In the genomic region with DNA sequence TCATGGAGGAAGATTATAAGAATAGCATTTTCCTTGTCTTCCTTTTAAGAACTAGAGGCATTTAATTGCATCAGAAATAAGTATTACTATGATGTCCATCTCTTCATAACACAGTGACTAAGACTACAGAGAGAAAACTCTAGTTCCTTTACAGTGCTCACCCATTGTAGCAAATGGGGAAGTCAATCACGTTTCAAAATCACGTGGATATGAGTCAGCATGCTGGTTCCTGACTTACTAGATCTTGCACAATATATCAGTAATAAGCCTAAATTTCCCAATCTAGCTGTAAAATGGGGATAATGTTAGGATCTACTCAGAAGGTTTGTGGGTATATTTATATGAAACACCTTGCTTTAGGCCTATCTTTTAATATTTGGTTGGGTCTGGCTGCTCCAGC, we compare ENCODE assay signal across 10 cellular contexts.
A peak's percentile ranks its signal among the peaks of the same experiment; 100 is the strongest.
DNase-seq lines count a peak whose midpoint lies in the region; ATAC-seq, FAIRE-seq and TF ChIP-seq lines count a peak whose summit lies in the region.
"Had no signal": no experiment of that assay in that cellular context is flagged by ENCODE, and none has a peak within 500 bp of the region (broad histone marks: within the 10 kb centered on the region; RNA-seq: fewer than 3 reads in every experiment).

No MANE protein-coding gene starts in this region.

- no peak overlapping the region for H3K27ac ChIP-seq in kidney (ENCODE audit: low read depth in 2 of 2, low read length in 2 of 2)
- H3K27ac ChIP-seq: KMS-11, ovary had no signal

- H3K9me3 ChIP-seq in kidney (ENCODE audit: control insufficient read depth in 1 of 2, low read length in 2 of 2): no peaks in the 10 kb centered on the region
- H3K9me3 ChIP-seq: ovary had no signal

- peaks cover 0 to 2% of the 10 kb centered on the region in 2 donors for H3K9me3 Mint-ChIP-seq in activated naive CD4-positive, alpha-beta T cell treated with anti-CD3 and anti-CD28 coated beads, Interleukin-2, amount 50 U/mL, for 72 hours

- no peaks in the 10 kb centered on the region for H3K36me3 ChIP-seq in kidney (ENCODE audit: control insufficient read depth in 1 of 2, insufficient read depth in 2 of 2, low read length in 2 of 2)
- H3K36me3 ChIP-seq: ovary had no signal

- no peak for FAIRE-seq in kidney (lab: Jason Lieb, UNC)

- intact Hi-C loops in kidney (cut with DNase I): no loop called here

- no peak overlapping the region for H3K4me3 ChIP-seq in GM12865 (ENCODE audit: low read depth, low read length)
- H3K4me3 ChIP-seq in kidney (ENCODE audit: low read length in 2 of 2): no peak overlapping the region
- H3K4me3 ChIP-seq: ovary had no signal

- no peak overlapping the region for H3K27ac Mint-ChIP-seq in activated naive CD4-positive, alpha-beta T cell treated with anti-CD3 and anti-CD28 coated beads, Interleukin-2, amount 50 U/mL, for 72 hours

- H3K4me1 ChIP-seq in kidney (ENCODE audit: control insufficient read depth in 1 of 2, insufficient read depth in 1 of 2, low read depth in 1 of 2, low read length in 2 of 2): no peaks in the 10 kb centered on the region

- no peak overlapping the region for H3K9ac ChIP-seq in kidney (ENCODE audit: low read length in 2 of 2)
- H3K9ac ChIP-seq: KMS-11 had no signal

- DNase-seq in GM12865 (ENCODE audit: low read depth): peak; percentile 14
- DNase-seq in T1000 (lab: John Stamatoyannopoulos, UW): peak; percentile 1
- peak; percentile 64 for DNase-seq in kidney tubule cell (ENCODE audit: low spot score)
- no peak for DNase-seq in kidney
- no peak for DNase-seq in activated naive CD4-positive, alpha-beta T cell treated with anti-CD3 and anti-CD28 coated beads, Interleukin-2, amount 50 U/mL, for 72 hours (ENCODE audit: low spot score in 2 of 2)
- no peak for DNase-seq in central memory CD4-positive, alpha-beta T cell
- DNase-seq: ovary had no signal

- ATAC-seq in HG03469 (IDR thresholded peaks at IDR 0.05; ENCODE audit: unreplicated experiment): peak; percentile 67
- no peak for ATAC-seq in activated naive CD4-positive, alpha-beta T cell treated with anti-CD3 and anti-CD28 coated beads, Interleukin-2, amount 50 U/mL, for 72 hours
- ATAC-seq in HG03432 (IDR thresholded peaks at IDR 0.05; ENCODE audit: unreplicated experiment): no peak

- TF ChIP-seq CTCF in GM12865 (IDR thresholded peaks at IDR 0.05; ENCODE audit: insufficient read depth, low read depth, low read length, missing control alignments) (no peak), kidney (IDR thresholded peaks at IDR 0.05; ENCODE audit: borderline replicate concordance, extremely low read depth, insufficient read depth) (no peak)

- peaks cover 0 to 2% of the 10 kb centered on the region in 2 donors for H3K36me3 Mint-ChIP-seq in activated naive CD4-positive, alpha-beta T cell treated with anti-CD3 and anti-CD28 coated beads, Interleukin-2, amount 50 U/mL, for 72 hours

Comparison
In these comparisons a context has a peak if more than half of its experiments do, and no peak if none do; other contexts are left out.
1. DNase-seq: peak in GM12865 (single experiment), T1000 (single experiment) and kidney tubule cell (single experiment); none in kidney (single experiment), activated naive CD4-positive, alpha-beta T cell treated with anti-CD3 and anti-CD28 coated beads, Interleukin-2, amount 50 U/mL, for 72 hours (0 of 2) and central memory CD4-positive, alpha-beta T cell (single experiment).